Comparison of ENCODE assay signal across 8 cellular contexts in genomic region chr3:153285194-153285641, GRCh38.
A peak's percentile ranks its signal among the peaks of the same experiment; 100 is the strongest.
DNase-seq lines count a peak whose midpoint lies in the region; ATAC-seq and TF ChIP-seq lines count a peak whose summit lies in the region.

No MANE protein-coding gene starts in this region.

- H2AFZ ChIP-seq in neural progenitor cell (replicated peaks): peak overlapping the region; percentile 46

- H3K9me3 Mint-ChIP-seq in CD4-positive, alpha-beta memory T cell: peaks cover 0 to 2% (median 0%) of the 10 kb centered on the region in 8 donors
- no peaks in the 10 kb centered on the region for H3K9me3 Mint-ChIP-seq in neural progenitor cell

- H4K20me1 ChIP-seq in neural progenitor cell (ENCODE audit: low read depth): no peaks in the 10 kb centered on the region

- H3K27ac ChIP-seq in CD4-positive, alpha-beta memory T cell (ENCODE audit: low read depth, low read length): no peak overlapping the region
- peak overlapping the region; percentile 99 for H3K27ac ChIP-seq in epithelial cell of prostate
- H3K27ac ChIP-seq in neural progenitor cell: no peak overlapping the region

- H3K36me3 Mint-ChIP-seq in CD4-positive, alpha-beta memory T cell: no peaks in the 10 kb centered on the region
- H3K36me3 Mint-ChIP-seq in neural progenitor cell: no peaks in the 10 kb centered on the region

- no peak for TF ChIP-seq CTCF in neural progenitor cell (IDR thresholded peaks at IDR 0.05)

- H3K79me2 ChIP-seq in neural progenitor cell (ENCODE audit: low read depth): no peaks in the 10 kb centered on the region

- H3K4me1 ChIP-seq in CD4-positive, alpha-beta memory T cell (ENCODE audit: insufficient read depth, low read length): peaks cover 58% of the 10 kb centered on the region
- no peaks in the 10 kb centered on the region for H3K4me1 ChIP-seq in neural progenitor cell

- no peak overlapping the region for H3K9ac ChIP-seq in neural progenitor cell

- CTCF ChIA-PET in CD4-positive, alpha-beta memory T cell (lab: Charles Lee; ENCODE audit: partially characterized antibody): interaction anchor here (0.6 to 5.5 kb wide), 6 partner anchors 62 to 122 kb away, joined by 3 to 64 read pairs (median 4); partner anchors contain the start of gene RAP2B

- no peaks in the 10 kb centered on the region for H3F3A ChIP-seq in neural progenitor cell (ENCODE audit: low read depth)

- H3K4me2 ChIP-seq in neural progenitor cell: no peak overlapping the region

- intact Hi-C loops in CD4-positive, alpha-beta memory T cell (cut with micrococcal nuclease): loop anchor here (5.0 kb wide), 1 partner anchor 38 kb away; no protein-coding TSS in a partner anchor

- no peak for ATAC-seq in HG02678 (IDR thresholded peaks at IDR 0.05; ENCODE audit: unreplicated experiment)

- POLR2A ChIA-PET in CD4-positive, alpha-beta memory T cell (lab: Charles Lee; ENCODE audit: partially characterized antibody): interaction anchor here (1.5 to 5.6 kb wide), 6 partner anchors 9 to 123 kb away, joined by 4 to 96 read pairs (median 8); partner anchors contain the start of gene RAP2B

- H3K4me3 ChIP-seq in CD4-positive, alpha-beta memory T cell (ENCODE audit: low read length in 2 of 2): no peak overlapping the region
- H3K4me3 ChIP-seq in neural progenitor cell: no peak overlapping the region

- peak overlapping the region in 4 of 8 donors; percentile 16 to 52 (median 48) for H3K4me3 Mint-ChIP-seq in CD4-positive, alpha-beta memory T cell
- no peak overlapping the region for H3K4me3 Mint-ChIP-seq in neural progenitor cell

- H3K27me3 ChIP-seq in CD4-positive, alpha-beta memory T cell (ENCODE audit: insufficient read depth, low read length): no peaks in the 10 kb centered on the region
- no peaks in the 10 kb centered on the region for H3K27me3 ChIP-seq in neural progenitor cell

- H3K27me3 Mint-ChIP-seq in CD4-positive, alpha-beta memory T cell: no peaks in the 10 kb centered on the region
- no peaks in the 10 kb centered on the region for H3K27me3 Mint-ChIP-seq in neural progenitor cell (ENCODE audit: insufficient read depth, low read depth)

- H3K36me3 ChIP-seq in CD4-positive, alpha-beta memory T cell (ENCODE audit: insufficient read depth, low read length): no peaks in the 10 kb centered on the region
- H3K36me3 ChIP-seq in neural progenitor cell: no peaks in the 10 kb centered on the region

- no peak for DNase-seq in CD4-positive, alpha-beta memory T cell
- peak; percentile 30 for DNase-seq in RPMI7951 (ENCODE audit: low read depth)
- peak; percentile 39 for DNase-seq in epithelial cell of prostate (ENCODE audit: low read depth, low spot score)
- DNase-seq in neural progenitor cell (ENCODE audit: low spot score): peak; percentile 29
- DNase-seq in COLO668 (lab: John Stamatoyannopoulos, UW; ENCODE audit: unreplicated experiment): no peak
- DNase-seq in NCI-H1436 treated with DMSO at 0.1 percent for 48 hours (lab: John Stamatoyannopoulos, UW): no peak
- DNase-seq in HUDEP-2 (lab: John Stamatoyannopoulos, UW; ENCODE audit: unreplicated experiment in 76 of 76): no peak

- H3K27ac Mint-ChIP-seq in CD4-positive, alpha-beta memory T cell: peak overlapping the region; percentile 64 to 91 (median 81)
- no peak overlapping the region for H3K27ac Mint-ChIP-seq in neural progenitor cell

- no peaks in the 10 kb centered on the region for H3K9me3 ChIP-seq in CD4-positive, alpha-beta memory T cell (ENCODE audit: control insufficient read depth in 1 of 2, low read length in 2 of 2)
- no peaks in the 10 kb centered on the region for H3K9me3 ChIP-seq in neural progenitor cell (ENCODE audit: low read depth)

- peaks cover 38 to 55% (median 47%) of the 10 kb centered on the region in 4 donors for H3K4me1 Mint-ChIP-seq in CD4-positive, alpha-beta memory T cell
- H3K4me1 Mint-ChIP-seq in neural progenitor cell: peaks cover 4% of the 10 kb centered on the region

Comparison
In these comparisons a context has a peak if more than half of its experiments do, and no peak if none do; other contexts are left out.
1. DNase-seq: peak in RPMI7951 (single experiment), epithelial cell of prostate (single experiment) and neural progenitor cell (single experiment); none in CD4-positive, alpha-beta memory T cell (0 of 5), COLO668 (single experiment), NCI-H1436 treated with DMSO at 0.1 percent for 48 hours (single experiment) and HUDEP-2 (0 of 76).